Comparison of ENCODE assay signal across 11 cellular contexts in genomic region chr7:135938563-135938962, GRCh38. TPM values are rescaled to one million over a fixed set of nuclear protein-coding genes. Genes with fewer than 3 reads are reported as not detected.
DNase-seq lines count a peak whose midpoint lies in the region; ATAC-seq and TF ChIP-seq lines count a peak whose summit lies in the region.
"Had no signal": no experiment of that assay in that cellular context is flagged by ENCODE, and none has a peak within 500 bp of the region (broad histone marks: within the 10 kb centered on the region; RNA-seq: fewer than 3 reads in every experiment).

No MANE protein-coding gene starts in this region.

- H3K36me3 Mint-ChIP-seq in naive B cell = peaks cover 4 to 6% of the 10 kb centered on the region in 2 donors
- no peaks in the 10 kb centered on the region for H3K36me3 Mint-ChIP-seq in chondrocyte (ENCODE audit: low read depth)

- H3K4me1 Mint-ChIP-seq in naive B cell (peaks cover 70 to 83% (median 76%) of the 10 kb centered on the region in 3 donors), chondrocyte (ENCODE audit: low read depth) (peaks cover 25% of the 10 kb centered on the region)

- H3K9me3 Mint-ChIP-seq in naive B cell (no peaks in the 10 kb centered on the region), chondrocyte (ENCODE audit: low read depth) (no peaks in the 10 kb centered on the region)
- H3K9me3 Mint-ChIP-seq: T-helper 1 cell treated with Interleukin-12 subunit alpha and Interleukin-12 subunit beta and Interleukin-4 antibody, amounts not matched to agents 30 μg/mL and 1 μg/mL, for 36 hours had no signal

- H3K4me3 Mint-ChIP-seq in naive B cell (no peak overlapping the region), chondrocyte (ENCODE audit: unreplicated experiment) (no peak overlapping the region)
- H3K4me3 Mint-ChIP-seq: T-helper 1 cell treated with Interleukin-12 subunit alpha and Interleukin-12 subunit beta and Interleukin-4 antibody, amounts not matched to agents 30 μg/mL and 1 μg/mL, for 36 hours had no signal

- TF ChIP-seq CTCF in chondrocyte (IDR thresholded peaks at IDR 0.05) = no peak

- H3K27me3 Mint-ChIP-seq in naive B cell = no peaks in the 10 kb centered on the region
- no peaks in the 10 kb centered on the region for H3K27me3 Mint-ChIP-seq in chondrocyte (ENCODE audit: low read depth)

- ATAC-seq in GM18861 (IDR thresholded peaks at IDR 0.05; ENCODE audit: unreplicated experiment) = peak; percentile 46
- ATAC-seq in GM21526 (IDR thresholded peaks at IDR 0.05; ENCODE audit: low FRiP score, unreplicated experiment) = peak; percentile 55
- ATAC-seq in HG03159 (IDR thresholded peaks at IDR 0.05; ENCODE audit: unreplicated experiment) = peak; percentile 53
- ATAC-seq in naive B cell (ENCODE audit: low read depth in 2 of 2) = no peak
- ATAC-seq: left lung had no signal

- no peak for DNase-seq in naive B cell
- no peak for DNase-seq in kidney glomerular epithelial cell (lab: John Stamatoyannopoulos, UW)
- no peak for DNase-seq in activated effector memory CD4-positive, alpha-beta T cell treated with Interleukin-2 at 50 U/mL for 16 hours
- no peak for DNase-seq in Kasumi-1 (lab: John Stamatoyannopoulos, UW)
- no peak for DNase-seq in chondrocyte (ENCODE audit: low spot score)
- DNase-seq: left lung, NCI-H526 treated with DMSO at 0.1 percent for 48 hours had no signal

- H3K27ac Mint-ChIP-seq in naive B cell (peak overlapping the region in 5 of 6 donors; percentile 13 to 87 (median 49)), chondrocyte (ENCODE audit: unreplicated experiment) (no peak overlapping the region)
- H3K27ac Mint-ChIP-seq: T-helper 1 cell treated with Interleukin-12 subunit alpha and Interleukin-12 subunit beta and Interleukin-4 antibody, amounts not matched to agents 30 μg/mL and 1 μg/mL, for 36 hours had no signal

RNA-seq across cellular contexts. Expression of gene MTPN, which starts 38.6 kb away (rescaled TPM):
- 100 to 1,000 TPM; 203 to 341 (median 281) TPM for polyA plus RNA-seq in naive B cell (ENCODE audit: low read depth in 6 of 6)
- total RNA-seq in chondrocyte = 134 to 148 TPM (median 142 TPM) in 3 replicates

Comparison
In these comparisons a context has a peak if more than half of its experiments do, and no peak if none do; other contexts are left out.
1. ATAC-seq: peak in GM18861 (single experiment), GM21526 (single experiment) and HG03159 (single experiment); none in naive B cell (0 of 2).